Comparison of ENCODE assay signal across 1 cellular context in genomic region chr12:49959570-49960473, GRCh38.
TF ChIP-seq lines count a peak whose summit lies in the region.

No MANE protein-coding gene starts in this region.

TF ChIP-seq in WTC11, 78 proteins besides CTCF, POLR2A, EP300 and RAD21 (continued from another document):
- no peak for TF ChIP-seq AFF4 (CRISPR knock-in tag; IDR thresholded peaks at IDR 0.05; ENCODE audit: borderline replicate concordance)
- TF ChIP-seq ZNF416 (CRISPR knock-in tag; IDR thresholded peaks at IDR 0.05) = no peak
- no peak for TF ChIP-seq ZNF423 (CRISPR knock-in tag; IDR thresholded peaks at IDR 0.05)
